In the genomic region with DNA sequence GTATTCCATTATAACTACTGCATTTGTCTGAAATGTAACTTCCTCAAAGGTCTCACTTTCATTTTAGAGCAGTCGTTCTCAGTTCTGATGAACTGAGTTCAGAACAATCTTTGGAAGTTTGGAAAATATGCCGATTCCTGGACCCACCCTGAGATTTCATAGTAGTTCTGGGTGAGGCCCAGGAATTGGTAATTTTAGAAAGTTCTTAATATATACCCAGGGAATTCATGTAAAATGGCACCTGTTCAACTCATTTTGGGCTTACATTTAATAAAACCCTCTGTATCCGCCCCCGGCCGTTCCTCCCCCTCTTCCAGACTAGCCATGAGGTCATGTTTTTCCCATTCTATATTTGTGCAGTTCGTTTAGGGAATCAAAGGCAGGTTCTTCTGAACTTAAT, we compare ENCODE assay signal across 8 cellular contexts. TPM values are rescaled to one million over a fixed set of nuclear protein-coding genes. Genes with fewer than 3 reads are reported as not detected.
DNase-seq lines count a peak whose midpoint lies in the region; ATAC-seq and TF ChIP-seq lines count a peak whose summit lies in the region.

No MANE protein-coding gene starts in this region.

- H3K27ac Mint-ChIP-seq in T-helper 1 cell treated with Interleukin-12 subunit alpha and Interleukin-12 subunit beta and Interleukin-4 antibody, amounts not matched to agents 30 μg/mL and 1 μg/mL, for 36 hours: peak overlapping the region; percentile 79
- peak overlapping the region; percentile 66 for H3K27ac Mint-ChIP-seq in activated CD4-positive, alpha-beta memory T cell treated with anti-CD3 and anti-CD28 coated beads, Interleukin-2, amount 10 ng/mL, durations not matched to agents 7 days and 5 days

- TF ChIP-seq CTCF in thoracic aorta (IDR thresholded peaks at IDR 0.05): no peak

- ATAC-seq in thoracic aorta (ENCODE audit: insufficient number of reproducible peaks, low FRiP score, low read depth) (no peak), HG03097 (IDR thresholded peaks at IDR 0.05; ENCODE audit: low FRiP score, unreplicated experiment) (no peak), GM19397 (IDR thresholded peaks at IDR 0.05; ENCODE audit: unreplicated experiment) (no peak)

- H3K36me3 Mint-ChIP-seq in T-helper 1 cell treated with Interleukin-12 subunit alpha and Interleukin-12 subunit beta and Interleukin-4 antibody, amounts not matched to agents 30 μg/mL and 1 μg/mL, for 36 hours (ENCODE audit: low read depth): no peaks in the 10 kb centered on the region
- H3K36me3 Mint-ChIP-seq in activated CD4-positive, alpha-beta memory T cell treated with anti-CD3 and anti-CD28 coated beads, Interleukin-2, amount 10 ng/mL, durations not matched to agents 7 days and 5 days (ENCODE audit: low read depth): no peaks in the 10 kb centered on the region

- DNase-seq in T-helper 1 cell (no peak), kidney tubule cell (ENCODE audit: low spot score) (peak; percentile 16), thoracic aorta (ENCODE audit: low spot score) (no peak), NCI-H2107 treated with DMSO at 0.1 percent for 48 hours (lab: John Stamatoyannopoulos, UW; ENCODE audit: unreplicated experiment) (no peak)
- DNase-seq in activated CD4-positive, alpha-beta memory T cell treated with anti-CD3 and anti-CD28 coated beads, Interleukin-2, amount 10 ng/mL, durations not matched to agents 7 days and 5 days: no peak

- peak overlapping the region; percentile 84 to 95 for H3K27ac ChIP-seq in thoracic aorta

- peak overlapping the region; percentile 59 for H3K4me3 ChIP-seq in thoracic aorta

- H3K4me3 Mint-ChIP-seq in T-helper 1 cell treated with Interleukin-12 subunit alpha and Interleukin-12 subunit beta and Interleukin-4 antibody, amounts not matched to agents 30 μg/mL and 1 μg/mL, for 36 hours: peak overlapping the region; percentile 69
- H3K4me3 Mint-ChIP-seq in activated CD4-positive, alpha-beta memory T cell treated with anti-CD3 and anti-CD28 coated beads, Interleukin-2, amount 10 ng/mL, durations not matched to agents 7 days and 5 days: peak overlapping the region; percentile 19

- H3K4me1 Mint-ChIP-seq in T-helper 1 cell treated with Interleukin-12 subunit alpha and Interleukin-12 subunit beta and Interleukin-4 antibody, amounts not matched to agents 30 μg/mL and 1 μg/mL, for 36 hours (ENCODE audit: low read depth): peaks cover 32% of the 10 kb centered on the region
- H3K4me1 Mint-ChIP-seq in activated CD4-positive, alpha-beta memory T cell treated with anti-CD3 and anti-CD28 coated beads, Interleukin-2, amount 10 ng/mL, durations not matched to agents 7 days and 5 days: peaks cover 56% of the 10 kb centered on the region

- H3K36me3 ChIP-seq in thoracic aorta: no peaks in the 10 kb centered on the region

- no peaks in the 10 kb centered on the region for H3K9me3 ChIP-seq in thoracic aorta

- peaks cover 8% of the 10 kb centered on the region for H3K27me3 Mint-ChIP-seq in T-helper 1 cell treated with Interleukin-12 subunit alpha and Interleukin-12 subunit beta and Interleukin-4 antibody, amounts not matched to agents 30 μg/mL and 1 μg/mL, for 36 hours (ENCODE audit: low read depth)
- H3K27me3 Mint-ChIP-seq in activated CD4-positive, alpha-beta memory T cell treated with anti-CD3 and anti-CD28 coated beads, Interleukin-2, amount 10 ng/mL, durations not matched to agents 7 days and 5 days: no peaks in the 10 kb centered on the region

- H3K27me3 ChIP-seq in thoracic aorta (replicated peaks; ENCODE audit: insufficient read depth): no peaks in the 10 kb centered on the region

- peaks cover 30 to 65% of the 10 kb centered on the region in 2 donors for H3K4me1 ChIP-seq in thoracic aorta (ENCODE audit: control insufficient read depth in 1 of 2, low read depth in 2 of 2)

- CTCF ChIA-PET in activated CD4-positive, alpha-beta memory T cell treated with anti-CD3 and anti-CD28 coated beads, Interleukin-2, amount 10 ng/mL, durations not matched to agents 7 days and 5 days (lab: Charles Lee): interaction anchor here (5.4 to 6.0 kb wide), 2 partner anchors 114 to 115 kb away, joined by 55 to 102 read pairs; no protein-coding TSS in a partner anchor

- H3K9me3 Mint-ChIP-seq in T-helper 1 cell treated with Interleukin-12 subunit alpha and Interleukin-12 subunit beta and Interleukin-4 antibody, amounts not matched to agents 30 μg/mL and 1 μg/mL, for 36 hours: no peaks in the 10 kb centered on the region
- H3K9me3 Mint-ChIP-seq in activated CD4-positive, alpha-beta memory T cell treated with anti-CD3 and anti-CD28 coated beads, Interleukin-2, amount 10 ng/mL, durations not matched to agents 7 days and 5 days: no peaks in the 10 kb centered on the region

- POLR2A ChIA-PET in activated CD4-positive, alpha-beta memory T cell treated with anti-CD3 and anti-CD28 coated beads, Interleukin-2, amount 10 ng/mL, durations not matched to agents 7 days and 5 days (lab: Charles Lee): no interaction called here

RNA-seq across cellular contexts. Expression of a gene that starts 5.9 kb away (rescaled TPM):
- not detected for total RNA-seq in activated CD4-positive, alpha-beta memory T cell treated with anti-CD3 and anti-CD28 coated beads, Interleukin-2, amount 10 ng/mL, durations not matched to agents 7 days and 5 days
- total RNA-seq in thoracic aorta: not detected

RNA-seq across cellular contexts. Expression of a gene that starts 53.3 kb away (rescaled TPM):
- total RNA-seq in activated CD4-positive, alpha-beta memory T cell treated with anti-CD3 and anti-CD28 coated beads, Interleukin-2, amount 10 ng/mL, durations not matched to agents 7 days and 5 days: 1 to 10 TPM; 4.5 to 5.2 TPM
- total RNA-seq in thoracic aorta: 1 to 10 TPM; 4.5 to 8.5 TPM
